In the genomic region with DNA sequence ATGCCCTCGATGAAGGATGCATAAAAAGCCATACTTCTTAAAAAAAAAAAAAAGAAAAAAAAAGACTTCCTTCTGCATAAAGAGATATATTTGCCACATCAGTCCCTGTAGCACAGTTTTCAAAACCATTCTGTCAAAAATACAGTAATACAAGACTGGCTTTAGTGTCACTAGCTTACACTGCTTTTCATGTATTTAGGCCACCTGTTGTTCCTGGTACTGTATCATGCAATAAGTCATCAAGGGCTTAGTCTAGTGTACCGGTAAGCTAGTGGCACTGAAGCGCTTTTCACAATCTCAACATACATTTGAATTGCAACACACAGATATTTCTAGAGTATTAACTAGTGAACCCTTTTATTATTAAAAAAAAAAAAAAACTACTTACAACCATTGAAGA, we compare ENCODE assay signal across 15 cellular contexts.
A peak's percentile ranks its signal among the peaks of the same experiment; 100 is the strongest.
DNase-seq lines count a peak whose midpoint lies in the region; TF ChIP-seq lines count a peak whose summit lies in the region.
"Had no signal": no experiment of that assay in that cellular context is flagged by ENCODE, and none has a peak within 500 bp of the region (broad histone marks: within the 10 kb centered on the region; RNA-seq: fewer than 3 reads in every experiment).

No MANE protein-coding gene starts in this region.

- H3K4me1 Mint-ChIP-seq in mesothelial cell of epicardium (peaks cover 38% of the 10 kb centered on the region), nephron progenitor cell (peaks cover 83% of the 10 kb centered on the region)
- H3K4me1 Mint-ChIP-seq in activated CD4-positive, alpha-beta memory T cell treated with anti-CD3 and anti-CD28 coated beads, Interleukin-2, amount 10 ng/mL, durations not matched to agents 7 days and 5 days: no peaks in the 10 kb centered on the region
- H3K4me1 Mint-ChIP-seq: CD4-positive, CD25-positive, alpha-beta regulatory T cell had no signal

- TF ChIP-seq CTCF in mesothelial cell of epicardium (IDR thresholded peaks at IDR 0.05; ENCODE audit: unreplicated experiment) (no peak), nephron progenitor cell (IDR thresholded peaks at IDR 0.05) (no peak)

- POLR2A ChIA-PET in activated CD4-positive, alpha-beta memory T cell treated with anti-CD3 and anti-CD28 coated beads, Interleukin-2, amount 10 ng/mL, durations not matched to agents 7 days and 5 days (lab: Charles Lee): no interaction called here

- peak overlapping the region; percentile 58 for H3K27ac Mint-ChIP-seq in mesothelial cell of epicardium
- no peak overlapping the region for H3K27ac Mint-ChIP-seq in nephron progenitor cell
- no peak overlapping the region for H3K27ac Mint-ChIP-seq in activated CD4-positive, alpha-beta memory T cell treated with anti-CD3 and anti-CD28 coated beads, Interleukin-2, amount 10 ng/mL, durations not matched to agents 7 days and 5 days
- H3K27ac Mint-ChIP-seq: CD4-positive, CD25-positive, alpha-beta regulatory T cell; CD8-positive, alpha-beta T cell had no signal

- H3K27me3 Mint-ChIP-seq in mesothelial cell of epicardium (ENCODE audit: low read depth) (no peaks in the 10 kb centered on the region), nephron progenitor cell (ENCODE audit: low read depth, poor library complexity) (peaks cover 4% of the 10 kb centered on the region)
- H3K27me3 Mint-ChIP-seq in activated CD4-positive, alpha-beta memory T cell treated with anti-CD3 and anti-CD28 coated beads, Interleukin-2, amount 10 ng/mL, durations not matched to agents 7 days and 5 days: no peaks in the 10 kb centered on the region
- H3K27me3 Mint-ChIP-seq: CD4-positive, CD25-positive, alpha-beta regulatory T cell had no signal

- CTCF ChIA-PET in activated CD4-positive, alpha-beta memory T cell treated with anti-CD3 and anti-CD28 coated beads, Interleukin-2, amount 10 ng/mL, durations not matched to agents 7 days and 5 days (lab: Charles Lee): no interaction called here

- H3K9me3 Mint-ChIP-seq in mesothelial cell of epicardium (no peaks in the 10 kb centered on the region), nephron progenitor cell (no peaks in the 10 kb centered on the region)
- peaks cover 2% of the 10 kb centered on the region for H3K9me3 Mint-ChIP-seq in activated CD4-positive, alpha-beta memory T cell treated with anti-CD3 and anti-CD28 coated beads, Interleukin-2, amount 10 ng/mL, durations not matched to agents 7 days and 5 days

- H3K4me3 Mint-ChIP-seq in mesothelial cell of epicardium (no peak overlapping the region), nephron progenitor cell (peak overlapping the region; percentile 52)
- no peak overlapping the region for H3K4me3 Mint-ChIP-seq in activated CD4-positive, alpha-beta memory T cell treated with anti-CD3 and anti-CD28 coated beads, Interleukin-2, amount 10 ng/mL, durations not matched to agents 7 days and 5 days
- H3K4me3 Mint-ChIP-seq: CD4-positive, CD25-positive, alpha-beta regulatory T cell; CD8-positive, alpha-beta T cell had no signal

- DNase-seq in NCI-H82 (lab: John Stamatoyannopoulos, UW) (peak; percentile 4), NCI-H82 treated with DMSO at 0.1 percent for 48 hours (lab: John Stamatoyannopoulos, UW; ENCODE audit: unreplicated experiment) (no peak), mesothelial cell of epicardium (ENCODE audit: low spot score in 2 of 2, unreplicated experiment in 2 of 2) (no peak), nephron progenitor cell (no peak), GOT3 (lab: John Stamatoyannopoulos, UW) (no peak)
- no peak for DNase-seq in activated naive CD4-positive, alpha-beta T cell (lab: John Stamatoyannopoulos, UW)
- no peak for DNase-seq in activated CD4-positive, alpha-beta memory T cell treated with anti-CD3 and anti-CD28 coated beads, Interleukin-2, amount 10 ng/mL, durations not matched to agents 7 days and 5 days
- DNase-seq: C1 segment of cervical spinal cord; Caco-2; CD4-positive, CD25-positive, alpha-beta regulatory T cell; CD8-positive, alpha-beta T cell; DMS153; DND-41; H7; HCEC 1CT had no signal

- H3K36me3 Mint-ChIP-seq in mesothelial cell of epicardium (peaks cover 18% of the 10 kb centered on the region), nephron progenitor cell (ENCODE audit: low read depth) (no peaks in the 10 kb centered on the region)
- no peaks in the 10 kb centered on the region for H3K36me3 Mint-ChIP-seq in activated CD4-positive, alpha-beta memory T cell treated with anti-CD3 and anti-CD28 coated beads, Interleukin-2, amount 10 ng/mL, durations not matched to agents 7 days and 5 days (ENCODE audit: low read depth)
- H3K36me3 Mint-ChIP-seq: CD4-positive, CD25-positive, alpha-beta regulatory T cell; CD8-positive, alpha-beta T cell had no signal
